Comparison of ENCODE assay signal across 8 cellular contexts in the genomic region with DNA sequence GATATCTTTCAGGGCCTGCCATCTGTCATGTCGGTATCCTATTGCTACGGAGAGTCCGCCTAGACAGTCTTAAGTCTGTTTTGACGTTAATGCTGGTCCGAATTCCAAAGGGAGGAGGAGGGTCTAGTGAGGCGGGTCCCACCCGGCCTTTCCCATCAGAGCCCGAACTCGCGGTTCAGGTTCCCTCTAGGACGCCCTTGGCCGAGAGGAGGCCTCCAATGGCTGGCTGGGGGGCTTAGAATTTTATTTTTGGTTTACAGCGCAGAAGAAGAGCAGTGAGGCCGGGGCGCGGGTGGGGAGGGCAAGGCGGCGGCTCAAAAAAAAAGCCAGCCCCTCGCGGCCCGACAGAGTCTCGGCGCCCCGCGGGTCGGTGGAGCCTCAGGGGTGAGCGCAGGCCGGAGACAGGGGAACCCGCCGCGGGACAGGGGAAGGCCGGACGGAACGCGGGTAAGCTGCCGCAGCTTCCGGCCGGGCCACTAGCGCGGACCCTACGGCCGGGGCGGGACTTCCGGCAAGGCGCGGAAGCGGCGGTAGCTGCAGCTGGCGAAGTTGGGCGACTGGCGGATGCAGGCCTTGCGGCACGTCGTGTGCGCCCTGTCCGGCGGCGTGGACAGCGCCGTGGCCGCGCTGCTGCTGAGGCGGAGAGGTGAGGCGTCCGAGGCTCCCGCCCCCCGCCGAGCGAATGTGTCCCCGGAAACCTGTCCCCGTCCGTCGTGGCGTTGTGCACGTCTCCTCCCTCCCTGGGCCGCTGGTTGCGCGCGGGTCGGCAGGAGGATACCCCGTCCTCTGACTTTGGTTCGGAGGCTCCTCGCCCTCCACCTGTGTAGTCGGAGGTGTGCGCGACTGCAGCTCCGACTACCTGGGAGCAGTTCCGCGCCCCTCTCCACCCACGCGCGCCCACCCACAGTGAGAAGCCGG. TPM values are rescaled to one million over a fixed set of nuclear protein-coding genes. Genes with fewer than 3 reads are reported as not detected.
DNase-seq lines count a peak whose midpoint lies in the region; ATAC-seq, FAIRE-seq and TF ChIP-seq lines count a peak whose summit lies in the region.

A gene with protein sequence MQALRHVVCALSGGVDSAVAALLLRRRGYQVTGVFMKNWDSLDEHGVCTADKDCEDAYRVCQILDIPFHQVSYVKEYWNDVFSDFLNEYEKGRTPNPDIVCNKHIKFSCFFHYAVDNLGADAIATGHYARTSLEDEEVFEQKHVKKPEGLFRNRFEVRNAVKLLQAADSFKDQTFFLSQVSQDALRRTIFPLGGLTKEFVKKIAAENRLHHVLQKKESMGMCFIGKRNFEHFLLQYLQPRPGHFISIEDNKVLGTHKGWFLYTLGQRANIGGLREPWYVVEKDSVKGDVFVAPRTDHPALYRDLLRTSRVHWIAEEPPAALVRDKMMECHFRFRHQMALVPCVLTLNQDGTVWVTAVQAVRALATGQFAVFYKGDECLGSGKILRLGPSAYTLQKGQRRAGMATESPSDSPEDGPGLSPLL (plus strand): TSS at position 514 of the 918 bp plus-strand sequence. CDS start 51 bp downstream, at position 565.

- H3K4me2 ChIP-seq in astrocyte (ENCODE audit: low read length) = peak within 1 kb of the TSS; percentile 91
- peak within 1 kb of the TSS; percentile 86 for H3K4me2 ChIP-seq in hepatocyte

- H3K4me3 Mint-ChIP-seq in T-helper 2 cell treated with Interferon-gamma antibody and Interleukin-4, amounts not matched to agents 5 μg/mL and 100 μg/mL, for 36 hours = peak within 1 kb of the TSS; percentile 96
- H3K4me3 Mint-ChIP-seq in astrocyte (ENCODE audit: unreplicated experiment) = peak within 1 kb of the TSS; percentile 94

- H3K9me3 ChIP-seq in astrocyte (ENCODE audit: insufficient read depth, low read depth, low read length) (no peaks in the 10 kb centered on the region), hepatocyte (ENCODE audit: low read depth) (no peaks in the 10 kb centered on the region), aorta (ENCODE audit: control insufficient read depth, low read length) (no peaks in the 10 kb centered on the region)

- peaks cover 45% of the 10 kb centered on the region for H3K36me3 Mint-ChIP-seq in T-helper 2 cell treated with Interferon-gamma antibody and Interleukin-4, amounts not matched to agents 5 μg/mL and 100 μg/mL, for 36 hours (ENCODE audit: low read depth)
- H3K36me3 Mint-ChIP-seq in astrocyte (ENCODE audit: low read depth, unreplicated experiment) = peaks cover 6% of the 10 kb centered on the region

- intact Hi-C loops in aorta (cut with DNase I) = no loop called here

- DNase-seq in HFF-Myc (ENCODE audit: extremely low read depth, low read depth) (peak; percentile 31), NCI-H1105 (lab: John Stamatoyannopoulos, UW) (peak; percentile 61), astrocyte (ENCODE audit: low read depth) (peak; percentile 80), hepatocyte (ENCODE audit: low spot score) (peak; percentile 93), renal cortical epithelial cell (ENCODE audit: low read depth) (peak; percentile 66), aorta (peak; percentile 93 to 95)
- DNase-seq in T-helper 2 cell treated with Interferon-gamma antibody and Interleukin-4, amounts not matched to agents 5 μg/mL and 100 μg/mL, for 36 hours (ENCODE audit: low spot score) = peak; percentile 81

- H3K27ac Mint-ChIP-seq in T-helper 2 cell treated with Interferon-gamma antibody and Interleukin-4, amounts not matched to agents 5 μg/mL and 100 μg/mL, for 36 hours = peak within 1 kb of the TSS; percentile 96
- peak within 1 kb of the TSS; percentile 97 for H3K27ac Mint-ChIP-seq in astrocyte (ENCODE audit: unreplicated experiment)

- ATAC-seq in aorta (ENCODE audit: low FRiP score) = peak; percentile 96

- H3K36me3 ChIP-seq in astrocyte (ENCODE audit: insufficient read depth, low read length) (peaks cover 17% of the 10 kb centered on the region), hepatocyte (replicated peaks; ENCODE audit: insufficient read depth, low read depth) (no peaks in the 10 kb centered on the region), aorta (ENCODE audit: control insufficient read depth in 1 of 2, insufficient read depth in 2 of 2, low read length in 1 of 2) (peaks cover 0 to 4% of the 10 kb centered on the region in 2 donors)

- H3K4me1 ChIP-seq in astrocyte (ENCODE audit: insufficient read depth, low read length) (peaks cover 8% of the 10 kb centered on the region), hepatocyte (ENCODE audit: insufficient read depth) (peaks cover 8% of the 10 kb centered on the region), aorta (ENCODE audit: control insufficient read depth in 1 of 2, insufficient read depth in 2 of 2, low read length in 2 of 2) (peaks cover 0 to 3% of the 10 kb centered on the region in 2 donors)

- H2AFZ ChIP-seq in astrocyte (ENCODE audit: low read depth, low read length) (peak within 1 kb of the TSS; percentile 90), hepatocyte (peak within 1 kb of the TSS; percentile 92)

- TF ChIP-seq CTCF in HFF-Myc (IDR thresholded peaks at IDR 0.05; ENCODE audit: low read depth, low read length, missing control alignments) (no peak), astrocyte (IDR thresholded peaks at IDR 0.05; ENCODE audit: insufficient read depth, low read depth, low read length) (no peak), hepatocyte (IDR thresholded peaks at IDR 0.05; ENCODE audit: poor library complexity) (no peak)

- H3K79me2 ChIP-seq in astrocyte (ENCODE audit: insufficient read depth, low read length) (peaks cover 35% of the 10 kb centered on the region), hepatocyte (peaks cover 46% of the 10 kb centered on the region)

- H3K27ac ChIP-seq in astrocyte (ENCODE audit: low read depth, low read length) = peak within 1 kb of the TSS; percentile 59
- peak within 1 kb of the TSS; percentile 99 for H3K27ac ChIP-seq in hepatocyte
- peak within 1 kb of the TSS; percentile 8 to 52 for H3K27ac ChIP-seq in aorta (ENCODE audit: low read depth in 1 of 2, low read length in 2 of 2)

- under 1% methylated on average over 77 of the region's 93 CpGs for WGBS in hepatocyte (ENCODE audit: low lambda C conversion rate, missing lambda C conversion rate)
- WGBS in aorta, 2 donors = 0 to 1% methylated on average over 79 to 93 of the region's 93 CpGs

- no peaks in the 10 kb centered on the region for H3K9me3 Mint-ChIP-seq in T-helper 2 cell treated with Interferon-gamma antibody and Interleukin-4, amounts not matched to agents 5 μg/mL and 100 μg/mL, for 36 hours
- H3K9me3 Mint-ChIP-seq in astrocyte (ENCODE audit: unreplicated experiment) = no peaks in the 10 kb centered on the region

- no peak for FAIRE-seq in astrocyte (lab: Jason Lieb, UNC)

- peak within 1 kb of the TSS; percentile 89 for H3K9ac ChIP-seq in astrocyte (ENCODE audit: low read length)

- H3K27me3 ChIP-seq in astrocyte (ENCODE audit: insufficient read depth, low read length) (no peaks in the 10 kb centered on the region), hepatocyte (no peaks in the 10 kb centered on the region), aorta (ENCODE audit: control insufficient read depth in 1 of 2, insufficient read depth in 2 of 2, low read length in 1 of 2) (no peaks in the 10 kb centered on the region)

- H3K9me2 ChIP-seq in hepatocyte (replicated peaks; ENCODE audit: insufficient read depth) = no peaks in the 10 kb centered on the region

- H4K20me1 ChIP-seq in astrocyte (ENCODE audit: insufficient read depth, low read length) (peaks cover 32% of the 10 kb centered on the region), hepatocyte (ENCODE audit: insufficient read depth, poor library complexity, severe bottlenecking) (peaks cover 6% of the 10 kb centered on the region)

- H3K4me3 ChIP-seq in GM08714 (ENCODE audit: low read length) (peak within 1 kb of the TSS; percentile 94), HFF-Myc (replicated peaks; ENCODE audit: low read depth, low read length) (peak within 1 kb of the TSS; percentile 91), astrocyte (ENCODE audit: insufficient read depth, low read depth, low read length) (peak within 1 kb of the TSS; percentile 85), hepatocyte (peak within 1 kb of the TSS; percentile 51), aorta (ENCODE audit: low read length in 2 of 2) (peak within 1 kb of the TSS; percentile 50 to 80)

- H3K4me1 Mint-ChIP-seq in T-helper 2 cell treated with Interferon-gamma antibody and Interleukin-4, amounts not matched to agents 5 μg/mL and 100 μg/mL, for 36 hours (ENCODE audit: low read depth) = peaks cover 26% of the 10 kb centered on the region
- peaks cover 14% of the 10 kb centered on the region for H3K4me1 Mint-ChIP-seq in astrocyte (ENCODE audit: low read depth, unreplicated experiment)

- H3K27me3 Mint-ChIP-seq in T-helper 2 cell treated with Interferon-gamma antibody and Interleukin-4, amounts not matched to agents 5 μg/mL and 100 μg/mL, for 36 hours (ENCODE audit: low read depth) = no peaks in the 10 kb centered on the region
- H3K27me3 Mint-ChIP-seq in astrocyte (ENCODE audit: low read depth, unreplicated experiment) = no peaks in the 10 kb centered on the region

RNA-seq across cellular contexts. Expression of the gene that starts here (rescaled TPM):
- total RNA-seq in astrocyte (29.6 and 33.4 TPM in 2 replicates), hepatocyte (36.0 and 40.9 TPM in 2 replicates), renal cortical epithelial cell (24.3 and 41.2 TPM in 2 replicates), aorta (10 to 100 TPM; 29.8 to 37.8 TPM)
- polyA plus RNA-seq in hepatocyte (38.0 and 44.6 TPM in 2 replicates), aorta (10 to 100 TPM; 11.3 to 66.4 TPM)

Comparison
In these comparisons a context has a peak if more than half of its experiments do, and no peak if none do; other contexts are left out.
1. Peak in every context shown above with its lines: DNase-seq, ATAC-seq, H3K4me3 ChIP-seq and H3K27ac ChIP-seq.
2. DNase-seq: peak in every context shown above with its lines; median percentile 94 in aorta; 93 in hepatocyte; 81 in T-helper 2 cell treated with Interferon-gamma antibody and Interleukin-4, amounts not matched to agents 5 μg/mL and 100 μg/mL, for 36 hours; 80 in astrocyte; 66 in renal cortical epithelial cell; 61 in NCI-H1105; 31 in HFF-Myc.
3. H3K27ac ChIP-seq: peak in every context shown above with its lines; median percentile 99 in hepatocyte; 59 in astrocyte; 30 in aorta.